Comparison of ENCODE assay signal across 1 cellular context in genomic region chr1:68493193-68493592, GRCh38.
TF ChIP-seq lines count a peak whose summit lies in the region.

No MANE protein-coding gene starts in this region.

TF ChIP-seq in SK-N-SH, 30 proteins besides CTCF, POLR2A, EP300 and RAD21 (continued from another document):
- TF ChIP-seq MAX (IDR thresholded peaks at IDR 0.05; ENCODE audit: low read depth) = no peak
- TF ChIP-seq YY1 (IDR thresholded peaks at IDR 0.05; ENCODE audit: low read depth) = no peak
- TF ChIP-seq RCOR1 (IDR thresholded peaks at IDR 0.05; ENCODE audit: low read length) = no peak
- no peak for TF ChIP-seq NFIC (IDR thresholded peaks at IDR 0.05; ENCODE audit: borderline replicate concordance)
- no peak for TF ChIP-seq NRF1 (IDR thresholded peaks at IDR 0.05; ENCODE audit: low read depth, low read length)
- no peak for TF ChIP-seq PBX3 (IDR thresholded peaks at IDR 0.05)
- no peak for TF ChIP-seq MXI1 (IDR thresholded peaks at IDR 0.05; ENCODE audit: low read depth, low read length)
- TF ChIP-seq TAF1 (IDR thresholded peaks at IDR 0.05; ENCODE audit: borderline replicate concordance, low read depth, low read length) = no peak
- no peak for TF ChIP-seq FOXM1 (IDR thresholded peaks at IDR 0.05; ENCODE audit: low read depth)
- no peak for TF ChIP-seq TEAD4 (IDR thresholded peaks at IDR 0.05; ENCODE audit: borderline replicate concordance, insufficient read depth)
